In genomic region chr4:27115221-27115620, GRCh38 we compare ENCODE assay signal across 2 cellular contexts.
TF ChIP-seq lines count a peak whose summit lies in the region.

No MANE protein-coding gene starts in this region.

TF ChIP-seq in GM23338, 12 proteins besides CTCF, POLR2A, EP300 and RAD21 (continued from another document):
- TF ChIP-seq REST (IDR thresholded peaks at IDR 0.05; ENCODE audit: unreplicated experiment) (no peak), CREB1 (CRISPR knock-in tag; IDR thresholded peaks at IDR 0.05; ENCODE audit: low read depth) (no peak), NANOG (IDR thresholded peaks at IDR 0.05; ENCODE audit: borderline replicate concordance) (no peak), POLR2AphosphoS5 (IDR thresholded peaks at IDR 0.05; ENCODE audit: low read depth) (no peak), EZH2 (IDR thresholded peaks at IDR 0.05; ENCODE audit: low read depth, unreplicated experiment) (no peak), ZNF114 (CRISPR knock-in tag; IDR thresholded peaks at IDR 0.05) (no peak)

TF ChIP-seq in H1, 55 proteins besides CTCF, POLR2A, EP300 and RAD21 (continued from another document):
- no peak for TF ChIP-seq MAFK (IDR thresholded peaks at IDR 0.05; ENCODE audit: low read depth, low read length)
